Comparison of ENCODE assay signal across 18 cellular contexts in genomic region chr3:155912090-155912489, GRCh38. TPM values are rescaled to one million over a fixed set of nuclear protein-coding genes. Genes with fewer than 3 reads are reported as not detected.
DNase-seq lines count a peak whose midpoint lies in the region; ATAC-seq, FAIRE-seq and TF ChIP-seq lines count a peak whose summit lies in the region.
"Had no signal": no experiment of that assay in that cellular context is flagged by ENCODE, and none has a peak within 500 bp of the region (broad histone marks: within the 10 kb centered on the region; RNA-seq: fewer than 3 reads in every experiment).

No MANE protein-coding gene starts in this region.

- H3K27me3 ChIP-seq in adipocyte (replicated peaks; ENCODE audit: control insufficient read depth, insufficient read depth, low read length), result no peaks in the 10 kb centered on the region
- H3K27me3 ChIP-seq in tibial artery, result no peaks in the 10 kb centered on the region
- H3K27me3 ChIP-seq: BLaER1 treated with 17β-estradiol and CSF1 and Interleukin-3, amounts not matched to agents 10 nM and 100 nM had no signal

- H3K4me1 Mint-ChIP-seq in activated T-cell treated with anti-CD3 and anti-CD28 coated beads, Interleukin-2, amount 50 U/mL, for 72 hours (ENCODE audit: low read depth), result peaks cover 9% of the 10 kb centered on the region
- H3K4me1 Mint-ChIP-seq: H9 had no signal

- no peaks in the 10 kb centered on the region for H3K27me3 Mint-ChIP-seq in activated T-cell treated with anti-CD3 and anti-CD28 coated beads, Interleukin-2, amount 50 U/mL, for 72 hours (ENCODE audit: low read depth)

- peak overlapping the region; percentile 16 for H3K4me3 ChIP-seq in adipocyte (ENCODE audit: low read length)
- no peak overlapping the region for H3K4me3 ChIP-seq in tibial artery
- H3K4me3 ChIP-seq: A549; BLaER1 treated with 17β-estradiol and CSF1 and Interleukin-3, amounts not matched to agents 10 nM and 100 nM; PC-9 had no signal

- TF ChIP-seq CTCF in tibial artery (IDR thresholded peaks at IDR 0.05), result no peak

- no peaks in the 10 kb centered on the region for H3K9me3 Mint-ChIP-seq in activated T-cell treated with anti-CD3 and anti-CD28 coated beads, Interleukin-2, amount 50 U/mL, for 72 hours
- H3K9me3 Mint-ChIP-seq: H9 had no signal

- H3K9ac ChIP-seq in adipocyte (ENCODE audit: low read length), result peak overlapping the region; percentile 20
- H3K9ac ChIP-seq: BLaER1 treated with 17β-estradiol and CSF1 and Interleukin-3, amounts not matched to agents 10 nM and 100 nM had no signal

- ATAC-seq in activated T-cell treated with anti-CD3 and anti-CD28 coated beads, Interleukin-2, amount 50 U/mL, for 72 hours (replicated peaks in 1 of 2), result no peak
- ATAC-seq in GM18907 (IDR thresholded peaks at IDR 0.05; ENCODE audit: unreplicated experiment) (no peak), GM18909 (IDR thresholded peaks at IDR 0.05; ENCODE audit: poor library complexity, unreplicated experiment) (no peak)

- H3K4me1 ChIP-seq in adipocyte (ENCODE audit: control insufficient read depth, insufficient read depth, low read length) (peaks cover 17% of the 10 kb centered on the region), tibial artery (peaks cover 0 to 20% (median 7%) of the 10 kb centered on the region in 4 donors)
- H3K4me1 ChIP-seq: A549 had no signal

- H3K27ac ChIP-seq in tibial artery, result peak overlapping the region; percentile 2 to 35
- H3K27ac ChIP-seq: A549; BLaER1 treated with 17β-estradiol and CSF1 and Interleukin-3, amounts not matched to agents 10 nM and 100 nM had no signal

- H3K36me3 Mint-ChIP-seq in activated T-cell treated with anti-CD3 and anti-CD28 coated beads, Interleukin-2, amount 50 U/mL, for 72 hours (ENCODE audit: insufficient read depth in 2 of 2), result peaks cover 13 to 36% of the 10 kb centered on the region in 2 donors

- DNase-seq in activated T-cell treated with anti-CD3 and anti-CD28 coated beads, Interleukin-2, amount 50 U/mL, for 72 hours, result no peak
- no peak for DNase-seq in activated T-cell treated with anti-CD3 and anti-CD28 coated beads, Interleukin-2, amount 50 U/mL, for 1 hour
- DNase-seq in adipocyte (ENCODE audit: low read depth) (peak; percentile 10), frontal cortex (ENCODE audit: low spot score in 2 of 2) (no peak), tibial artery (no peak), GM19240 (ENCODE audit: insufficient read length, low spot score) (no peak)
- DNase-seq: DMS 273 treated with DMSO at 0.1 percent for 48 hours, H9, Karpas-422, MM.1S, NCI-H1092 treated with DMSO at 0.1 percent for 48 hours, NCI-H510A treated with DMSO at 0.1 percent for 48 hours, NCI-H82, PC-9 had no signal

- intact Hi-C loops in tibial artery (cut with DNase I; ENCODE audit: low total_unique reads), result no loop called here

- FAIRE-seq in frontal cortex (lab: Jason Lieb, UNC), result peak; percentile 21
- FAIRE-seq: A549 had no signal

- H3K27ac Mint-ChIP-seq in activated T-cell treated with anti-CD3 and anti-CD28 coated beads, Interleukin-2, amount 50 U/mL, for 72 hours, result peak overlapping the region; percentile 15

- no peak overlapping the region for H3K4me3 Mint-ChIP-seq in activated T-cell treated with anti-CD3 and anti-CD28 coated beads, Interleukin-2, amount 50 U/mL, for 72 hours
- H3K4me3 Mint-ChIP-seq: H9 had no signal

- H3K36me3 ChIP-seq in adipocyte (ENCODE audit: control insufficient read depth, insufficient read depth, low read length, severe bottlenecking), result peaks cover 44% of the 10 kb centered on the region
- H3K36me3 ChIP-seq in tibial artery, result peaks cover 21 to 51% (median 32%) of the 10 kb centered on the region in 3 donors

- H3K9me3 ChIP-seq in adipocyte (ENCODE audit: control insufficient read depth, low read length) (no peaks in the 10 kb centered on the region), tibial artery (no peaks in the 10 kb centered on the region)
- H3K9me3 ChIP-seq: A549 had no signal

RNA-seq across cellular contexts. Expression of gene GMPS, which starts 41.6 kb away (rescaled TPM):
- 100 to 1,000 TPM; 126 to 147 TPM for total RNA-seq in activated T-cell treated with anti-CD3 and anti-CD28 coated beads, Interleukin-2, amount 50 U/mL, for 72 hours
- total RNA-seq in frontal cortex, result 44.0 TPM

RNA-seq across cellular contexts. Expression of gene SLC33A1, which starts 57.9 kb away (rescaled TPM):
- 10 to 100 TPM; 30.0 to 39.5 TPM for total RNA-seq in activated T-cell treated with anti-CD3 and anti-CD28 coated beads, Interleukin-2, amount 50 U/mL, for 72 hours
- 53.8 TPM for total RNA-seq in frontal cortex
